In genomic region chr22:44580756-44581435, GRCh38 we compare ENCODE assay signal across 1 cellular context.
TF ChIP-seq lines count a peak whose summit lies in the region.

No MANE protein-coding gene starts in this region.

TF ChIP-seq in WTC11, 78 proteins besides CTCF, POLR2A, EP300 and RAD21 (continued from another document):
- no peak for TF ChIP-seq TCF7 (CRISPR knock-in tag; IDR thresholded peaks at IDR 0.05; ENCODE audit: low read depth)
- TF ChIP-seq SMAD3 (CRISPR knock-in tag; IDR thresholded peaks at IDR 0.05; ENCODE audit: borderline replicate concordance): no peak
- no peak for TF ChIP-seq ZNF512 (CRISPR knock-in tag; IDR thresholded peaks at IDR 0.05; ENCODE audit: borderline replicate concordance)
- TF ChIP-seq MLX (CRISPR knock-in tag; IDR thresholded peaks at IDR 0.05): no peak
